Comparison of ENCODE assay signal across 9 cellular contexts in genomic region chr17:39674702-39675389, GRCh38. TPM values are rescaled to one million over a fixed set of nuclear protein-coding genes. Genes with fewer than 3 reads are reported as not detected.
DNase-seq lines count a peak whose midpoint lies in the region; ATAC-seq and TF ChIP-seq lines count a peak whose summit lies in the region.
"Had no signal": no experiment of that assay in that cellular context is flagged by ENCODE, and none has a peak within 500 bp of the region (broad histone marks: within the 10 kb centered on the region; RNA-seq: fewer than 3 reads in every experiment).

No MANE protein-coding gene starts in this region.

- H3K9me3 ChIP-seq in gastrocnemius medialis, result no peaks in the 10 kb centered on the region

- TF ChIP-seq POLR2A in gastrocnemius medialis (IDR thresholded peaks at IDR 0.05), result no peak

- intact Hi-C loops in gastrocnemius medialis (cut with DNase I; ENCODE audit: low total_unique reads), result loop anchor here (5.0 kb wide), 2 partner anchors 57 to 252 kb away; partner anchors contain the start of genes LRRC3C, MIEN1 and ORMDL3

- no peak for TF ChIP-seq CTCF in gastrocnemius medialis (IDR thresholded peaks at IDR 0.05 in 4 of 5, conservative IDR thresholded peaks at IDR 0.05 in 1 of 5)

- DNase-seq in NCI-H2171 (lab: John Stamatoyannopoulos, UW) (peak; percentile 73), germinal center (ENCODE audit: low spot score) (peak; percentile 42), gastrocnemius medialis (no peak), anterior cingulate cortex (lab: John Stamatoyannopoulos, UW) (no peak)
- DNase-seq in stimulated activated naive CD4-positive, alpha-beta T cell treated with Interleukin-2 at 50 U/mL for 16 hours (lab: John Stamatoyannopoulos, UW), result no peak
- DNase-seq: SW 1271 had no signal

- peak; percentile 50 for ATAC-seq in GM19467 (IDR thresholded peaks at IDR 0.05; ENCODE audit: unreplicated experiment)
- ATAC-seq in gastrocnemius medialis, result no peak
- no peak for ATAC-seq in GM21717 (IDR thresholded peaks at IDR 0.05; ENCODE audit: unreplicated experiment)
- ATAC-seq in HG03045 (IDR thresholded peaks at IDR 0.05; ENCODE audit: unreplicated experiment), result no peak

- peaks cover 52 to 62% of the 10 kb centered on the region in 2 donors for H3K4me1 ChIP-seq in gastrocnemius medialis

- H3K4me3 ChIP-seq in gastrocnemius medialis, result no peak overlapping the region

- H3K36me3 ChIP-seq in gastrocnemius medialis, result no peaks in the 10 kb centered on the region

- no peaks in the 10 kb centered on the region for H3K27me3 ChIP-seq in gastrocnemius medialis

- H3K27ac ChIP-seq in gastrocnemius medialis, result peak overlapping the region; percentile 92 to 97 (median 94)

- in situ Hi-C loops in gastrocnemius medialis (cut with MboI; ENCODE audit: low sequenced_read_pairs in 4 of 4), result loop anchor here in 1 of 4 donors (5.0 kb wide), 1 partner anchor 53 kb away; no protein-coding TSS in a partner anchor

RNA-seq across cellular contexts. Expression of gene PNMT, which starts 6.6 kb away (rescaled TPM):
- total RNA-seq in gastrocnemius medialis, result 10 to 100 TPM in 1 of 4 donors, 1 to 10 TPM in 3; 2.0 to 11.8 (median 7.1) TPM

RNA-seq across cellular contexts. Expression of gene TCAP, which starts 9.7 kb away (rescaled TPM):
- total RNA-seq in gastrocnemius medialis, result 1,000 to 10,000 TPM; 1,768 to 3,088 (median 2,493) TPM

RNA-seq across cellular contexts. Expression of gene PGAP3, which starts 13.0 kb away (rescaled TPM):
- total RNA-seq in gastrocnemius medialis, result 1 to 10 TPM; 4.3 to 9.5 (median 6.1) TPM

RNA-seq across cellular contexts. Expression of gene ERBB2, which starts 25.0 kb away (rescaled TPM):
- total RNA-seq in gastrocnemius medialis, result 10 to 100 TPM in 3 of 4 donors, 1 to 10 TPM in 1; 6.0 to 26.4 (median 15.3) TPM

RNA-seq across cellular contexts. Expression of gene STARD3, which starts 37.9 kb away (rescaled TPM):
- total RNA-seq in gastrocnemius medialis, result 10 to 100 TPM; 31.0 to 41.7 (median 41.0) TPM

Comparison
In these comparisons a context has a peak if more than half of its experiments do, and no peak if none do; other contexts are left out.
1. DNase-seq: peak in NCI-H2171 (single experiment) and germinal center (single experiment); none in gastrocnemius medialis (0 of 2), stimulated activated naive CD4-positive, alpha-beta T cell treated with Interleukin-2 at 50 U/mL for 16 hours (single experiment) and anterior cingulate cortex (0 of 58).